ENCODE assay signal across 13 cellular contexts in genomic region chr1:205934788-205935187, GRCh38. TPM values are rescaled to one million over a fixed set of nuclear protein-coding genes. Genes with fewer than 3 reads are reported as not detected.
DNase-seq lines count a peak whose midpoint lies in the region; ATAC-seq and TF ChIP-seq lines count a peak whose summit lies in the region.
"Had no signal": no experiment of that assay in that cellular context is flagged by ENCODE, and none has a peak within 500 bp of the region (broad histone marks: within the 10 kb centered on the region; RNA-seq: fewer than 3 reads in every experiment).

No MANE protein-coding gene starts in this region.

- peak; percentile 75 for DNase-seq in DMS79 treated with DMSO at 0.1 percent for 48 hours (lab: John Stamatoyannopoulos, UW)
- peak; percentile 53 for DNase-seq in NCI-H2196 treated with DMSO at 0.1 percent for 48 hours (lab: John Stamatoyannopoulos, UW; ENCODE audit: unreplicated experiment)
- peak; percentile 36 for DNase-seq in epithelial cell of prostate (ENCODE audit: low read depth, low spot score)
- no peak for DNase-seq in substantia nigra (lab: John Stamatoyannopoulos, UW)
- DNase-seq in NCI-H1694 (lab: John Stamatoyannopoulos, UW), result no peak
- DNase-seq in AG08396 (ENCODE audit: low spot score), result no peak
- no peak for DNase-seq in foreskin keratinocyte
- DNase-seq: activated CD4-positive, alpha-beta T cell treated with anti-CD3 and anti-CD28 coated beads for 48 hours; activated effector memory CD4-positive, alpha-beta T cell treated with Interleukin-2 at 50 U/mL for 16 hours; COR-L47; H7; NCI-H446 treated with DMSO at 0.1 percent for 48 hours had no signal

- ATAC-seq in GM21360 (IDR thresholded peaks at IDR 0.05; ENCODE audit: unreplicated experiment) (no peak), foreskin keratinocyte (no peak)

- H3K4me1 ChIP-seq in foreskin keratinocyte, result peaks cover 10% of the 10 kb centered on the region

- TF ChIP-seq CTCF in foreskin keratinocyte (conservative IDR thresholded peaks at IDR 0.05), result no peak

- peaks cover 24% of the 10 kb centered on the region for H3K27me3 ChIP-seq in foreskin keratinocyte

- H3K27ac ChIP-seq in epithelial cell of prostate, result peak overlapping the region; percentile 72
- peak overlapping the region; percentile 100 for H3K27ac ChIP-seq in substantia nigra (ENCODE audit: low read depth, low read length, poor library complexity, severe bottlenecking)
- no peak overlapping the region for H3K27ac ChIP-seq in foreskin keratinocyte

RNA-seq across cellular contexts. Expression of gene SLC26A9, which starts 8.5 kb away (rescaled TPM):
- total RNA-seq in foreskin keratinocyte, result not detected in 2 replicates
- not detected in 2 replicates for polyA plus RNA-seq in foreskin keratinocyte
- total RNA-seq: H7 had no signal

Comparison
In these comparisons a context has a peak if more than half of its experiments do, and no peak if none do; other contexts are left out.
1. DNase-seq: peak in DMS79 treated with DMSO at 0.1 percent for 48 hours (single experiment), NCI-H2196 treated with DMSO at 0.1 percent for 48 hours (single experiment) and epithelial cell of prostate (single experiment); none in substantia nigra (0 of 49), NCI-H1694 (single experiment), AG08396 (single experiment) and foreskin keratinocyte (0 of 2).